Comparison of ENCODE assay signal across 24 cellular contexts in genomic region chr19:41434450-41434849, GRCh38. TPM values are rescaled to one million over a fixed set of nuclear protein-coding genes. Genes with fewer than 3 reads are reported as not detected.
DNase-seq lines count a peak whose midpoint lies in the region; TF ChIP-seq lines count a peak whose summit lies in the region.
"Had no signal": no experiment of that assay in that cellular context is flagged by ENCODE, and none has a peak within 500 bp of the region (broad histone marks: within the 10 kb centered on the region; RNA-seq: fewer than 3 reads in every experiment).

No MANE protein-coding gene starts in this region.

- peaks cover 3% of the 10 kb centered on the region; the same call in 1 of the 2 replicates for H3F3A ChIP-seq in PC-9 (ENCODE audit: insufficient read depth, low read depth)

- POLR2A ChIA-PET in PC-9 (lab: Charles Lee; ENCODE audit: unreplicated experiment): no interaction called here

- no peaks in the 10 kb centered on the region for H3K9me2 ChIP-seq in PC-9 (ENCODE audit: insufficient read depth)

- CTCF ChIA-PET in PC-9 (lab: Charles Lee): interaction anchor here (0.7 kb wide), 1 partner anchor 280 kb away, joined by 12 read pairs; no protein-coding TSS in a partner anchor

- H3K4me2 ChIP-seq in BLaER1 treated with 17β-estradiol and CSF1 and Interleukin-3, amounts not matched to agents 10 nM and 100 nM: peak overlapping the region in 10 of 11 experiments; percentile 24 to 72 (median 48); a peak in 16 of 22 replicates
- no peak overlapping the region for H3K4me2 ChIP-seq in PC-9
- H3K4me2 ChIP-seq: hepatocyte, KMS-11 had no signal

- peaks cover 31 to 65% (median 51%) of the 10 kb centered on the region in 10 experiments for H3K4me1 ChIP-seq in BLaER1 treated with 17β-estradiol and CSF1 and Interleukin-3, amounts not matched to agents 10 nM and 100 nM
- peaks cover 7% of the 10 kb centered on the region; the same call in 1 of the 2 replicates for H3K4me1 ChIP-seq in PC-9 (replicated peaks; ENCODE audit: insufficient read depth)

- peaks cover 0 to 21% (median 0%) of the 10 kb centered on the region in 11 experiments; a peak in 5 of 22 replicates for H4K20me1 ChIP-seq in BLaER1 treated with 17β-estradiol and CSF1 and Interleukin-3, amounts not matched to agents 10 nM and 100 nM
- H4K20me1 ChIP-seq in PC-9 (ENCODE audit: insufficient read depth): no peaks in the 10 kb centered on the region

- peak overlapping the region; percentile 29 for H3K27ac Mint-ChIP-seq in activated CD4-positive, alpha-beta T cell treated with anti-CD3 and anti-CD28 coated beads, Interleukin-2, amount 10 ng/mL, durations not matched to agents 24 days and 14 days
- peak overlapping the region; percentile 4 for H3K27ac Mint-ChIP-seq in activated T-helper 2 cell treated with anti-CD3 and anti-CD28 coated beads, Interferon-gamma antibody, Interleukin-2, Interleukin-4, amounts not matched to agents 10 μg/mL and 5 μg/mL and 100 μg/mL, durations not matched to agents 14 hours and 24 hours and 36 hours
- H3K27ac Mint-ChIP-seq: activated naive CD8-positive, alpha-beta T cell treated with anti-CD3 and anti-CD28 coated beads for 36 hours; HFFc6; T-helper 1 cell treated with Interleukin-12 subunit alpha and Interleukin-12 subunit beta and Interleukin-4 antibody, amounts not matched to agents 30 μg/mL and 1 μg/mL, for 36 hours had no signal

- peak overlapping the region in 4 of 11 experiments; percentile 3 to 44 (median 26); a peak in 2 of 22 replicates for H3K9ac ChIP-seq in BLaER1 treated with 17β-estradiol and CSF1 and Interleukin-3, amounts not matched to agents 10 nM and 100 nM
- H3K9ac ChIP-seq: KMS-11 had no signal

- intact Hi-C loops in activated CD4-positive, alpha-beta T cell treated with anti-CD3 and anti-CD28 coated beads, Interleukin-2, amount 10 ng/mL, durations not matched to agents 24 days and 14 days (cut with micrococcal nuclease): no loop called here
- intact Hi-C loops in activated T-helper 2 cell treated with anti-CD3 and anti-CD28 coated beads, Interferon-gamma antibody, Interleukin-2, Interleukin-4, amounts not matched to agents 10 μg/mL and 5 μg/mL and 100 μg/mL, durations not matched to agents 14 hours and 24 hours and 36 hours (cut with micrococcal nuclease): no loop called here
- intact Hi-C loops in PC-9 (cut with micrococcal nuclease; ENCODE audit: unreplicated experiment): loop anchor here (10.0 kb wide), 1 partner anchor 80 kb away; the partner anchor contains the start of gene TGFB1

- DNase-seq in activated CD4-positive, alpha-beta T cell treated with anti-CD3 and anti-CD28 coated beads, Interleukin-2, amount 10 ng/mL, durations not matched to agents 24 days and 14 days: no peak
- no peak for DNase-seq in activated CD4-positive, alpha-beta T cell treated with anti-CD3 and anti-CD28 coated beads, Interleukin-2, amount 50 U/mL, for 48 hours
- DNase-seq in activated T-helper 2 cell treated with anti-CD3 and anti-CD28 coated beads, Interferon-gamma antibody, Interleukin-2, Interleukin-4, amounts not matched to agents 10 μg/mL and 5 μg/mL and 100 μg/mL, durations not matched to agents 14 hours and 24 hours and 36 hours (ENCODE audit: low spot score): no peak
- DNase-seq in PC-9 (no peak), NCI-H226 (no peak)
- DNase-seq: activated naive CD8-positive, alpha-beta T cell treated with anti-CD3 and anti-CD28 coated beads for 36 hours; brain microvascular endothelial cell; dermis blood vessel endothelial cell; foreskin fibroblast; HFFc6; islet precursor cell; mammary epithelial cell; naive B cell; NCI-H526; ovary; SHP77 treated with DMSO at 0.1 percent for 48 hours; sigmoid colon; stimulated activated naive CD4-positive, alpha-beta T cell treated with Interleukin-2 at 50 U/mL for 16 hours had no signal

- no TSS peak for BruUV-seq in PC-9 (replicated peaks; lab: Mats Ljungman, UMichigan)

- H3K36me3 Mint-ChIP-seq in activated CD4-positive, alpha-beta T cell treated with anti-CD3 and anti-CD28 coated beads, Interleukin-2, amount 10 ng/mL, durations not matched to agents 24 days and 14 days (ENCODE audit: low read depth): peaks cover 26% of the 10 kb centered on the region
- peaks cover 43% of the 10 kb centered on the region for H3K36me3 Mint-ChIP-seq in activated T-helper 2 cell treated with anti-CD3 and anti-CD28 coated beads, Interferon-gamma antibody, Interleukin-2, Interleukin-4, amounts not matched to agents 10 μg/mL and 5 μg/mL and 100 μg/mL, durations not matched to agents 14 hours and 24 hours and 36 hours (ENCODE audit: low read depth)

- TF ChIP-seq CTCF in PC-9 (conservative IDR thresholded peaks at IDR 0.05): no peak

- H3K27me3 ChIP-seq in BLaER1 treated with 17β-estradiol and CSF1 and Interleukin-3, amounts not matched to agents 10 nM and 100 nM: no peaks in the 10 kb centered on the region
- H3K27me3 ChIP-seq in PC-9 (ENCODE audit: insufficient read depth, low read depth): no peaks in the 10 kb centered on the region
- H3K27me3 ChIP-seq: brain microvascular endothelial cell, hepatocyte, ovary, sigmoid colon, tibial nerve had no signal

- no peak overlapping the region for H2AFZ ChIP-seq in PC-9
- H2AFZ ChIP-seq: hepatocyte had no signal

- H3K9me3 Mint-ChIP-seq in activated CD4-positive, alpha-beta T cell treated with anti-CD3 and anti-CD28 coated beads, Interleukin-2, amount 10 ng/mL, durations not matched to agents 24 days and 14 days: no peaks in the 10 kb centered on the region
- H3K9me3 Mint-ChIP-seq in activated T-helper 2 cell treated with anti-CD3 and anti-CD28 coated beads, Interferon-gamma antibody, Interleukin-2, Interleukin-4, amounts not matched to agents 10 μg/mL and 5 μg/mL and 100 μg/mL, durations not matched to agents 14 hours and 24 hours and 36 hours: no peaks in the 10 kb centered on the region
- H3K9me3 Mint-ChIP-seq: activated naive CD8-positive, alpha-beta T cell treated with anti-CD3 and anti-CD28 coated beads for 36 hours; HFFc6; naive B cell; T-helper 1 cell treated with Interleukin-12 subunit alpha and Interleukin-12 subunit beta and Interleukin-4 antibody, amounts not matched to agents 30 μg/mL and 1 μg/mL, for 36 hours had no signal

- H3K27me3 Mint-ChIP-seq in activated CD4-positive, alpha-beta T cell treated with anti-CD3 and anti-CD28 coated beads, Interleukin-2, amount 10 ng/mL, durations not matched to agents 24 days and 14 days: no peaks in the 10 kb centered on the region
- H3K27me3 Mint-ChIP-seq in activated T-helper 2 cell treated with anti-CD3 and anti-CD28 coated beads, Interferon-gamma antibody, Interleukin-2, Interleukin-4, amounts not matched to agents 10 μg/mL and 5 μg/mL and 100 μg/mL, durations not matched to agents 14 hours and 24 hours and 36 hours (ENCODE audit: low read depth): no peaks in the 10 kb centered on the region
- H3K27me3 Mint-ChIP-seq: activated naive CD8-positive, alpha-beta T cell treated with anti-CD3 and anti-CD28 coated beads for 36 hours; naive B cell had no signal

- peaks cover 6% of the 10 kb centered on the region; the same call in 1 of the 2 replicates for H3K79me2 ChIP-seq in PC-9 (ENCODE audit: low read depth)

- H3K4me1 Mint-ChIP-seq in activated CD4-positive, alpha-beta T cell treated with anti-CD3 and anti-CD28 coated beads, Interleukin-2, amount 10 ng/mL, durations not matched to agents 24 days and 14 days: peaks cover 7% of the 10 kb centered on the region
- peaks cover 11% of the 10 kb centered on the region for H3K4me1 Mint-ChIP-seq in activated T-helper 2 cell treated with anti-CD3 and anti-CD28 coated beads, Interferon-gamma antibody, Interleukin-2, Interleukin-4, amounts not matched to agents 10 μg/mL and 5 μg/mL and 100 μg/mL, durations not matched to agents 14 hours and 24 hours and 36 hours (ENCODE audit: low read depth)

- no peaks in the 10 kb centered on the region for H3K9me3 ChIP-seq in BLaER1 treated with 17β-estradiol and CSF1 and Interleukin-3, amounts not matched to agents 10 nM and 100 nM (replicated peaks in 1 of 11)
- no peaks in the 10 kb centered on the region for H3K9me3 ChIP-seq in PC-9 (ENCODE audit: insufficient read depth, low read depth)
- H3K9me3 ChIP-seq: ovary, sigmoid colon, tibial nerve had no signal

- no peak overlapping the region for H3K4me3 Mint-ChIP-seq in activated CD4-positive, alpha-beta T cell treated with anti-CD3 and anti-CD28 coated beads, Interleukin-2, amount 10 ng/mL, durations not matched to agents 24 days and 14 days
- no peak overlapping the region for H3K4me3 Mint-ChIP-seq in activated T-helper 2 cell treated with anti-CD3 and anti-CD28 coated beads, Interferon-gamma antibody, Interleukin-2, Interleukin-4, amounts not matched to agents 10 μg/mL and 5 μg/mL and 100 μg/mL, durations not matched to agents 14 hours and 24 hours and 36 hours (ENCODE audit: low read depth)
- H3K4me3 Mint-ChIP-seq: activated naive CD8-positive, alpha-beta T cell treated with anti-CD3 and anti-CD28 coated beads for 36 hours; HFFc6; T-helper 1 cell treated with Interleukin-12 subunit alpha and Interleukin-12 subunit beta and Interleukin-4 antibody, amounts not matched to agents 30 μg/mL and 1 μg/mL, for 36 hours had no signal

- no peak overlapping the region for H3K4me3 ChIP-seq in BLaER1 treated with 17β-estradiol and CSF1 and Interleukin-3, amounts not matched to agents 10 nM and 100 nM
- H3K4me3 ChIP-seq in PC-9: no peak overlapping the region
- H3K4me3 ChIP-seq: hepatocyte, ovary, sigmoid colon, tibial nerve had no signal

- peaks cover 38 to 80% (median 49%) of the 10 kb centered on the region in 11 experiments for H3K36me3 ChIP-seq in BLaER1 treated with 17β-estradiol and CSF1 and Interleukin-3, amounts not matched to agents 10 nM and 100 nM
- no peaks in the 10 kb centered on the region for H3K36me3 ChIP-seq in PC-9 (ENCODE audit: low read depth)
- H3K36me3 ChIP-seq: ovary had no signal

- peak overlapping the region in 3 of 11 experiments; percentile 21 to 53 (median 37); a peak in 5 of 22 replicates for H3K27ac ChIP-seq in BLaER1 treated with 17β-estradiol and CSF1 and Interleukin-3, amounts not matched to agents 10 nM and 100 nM
- H3K27ac ChIP-seq in PC-9: no peak overlapping the region
- H3K27ac ChIP-seq: brain microvascular endothelial cell, C4-2B, hepatocyte, KMS-11, ovary, sigmoid colon, tibial nerve had no signal

RNA-seq across cellular contexts. Expression of gene DMAC2, which starts 5.3 kb away (rescaled TPM):
- total RNA-seq in activated CD4-positive, alpha-beta T cell treated with anti-CD3 and anti-CD28 coated beads, Interleukin-2, amount 10 ng/mL, durations not matched to agents 24 days and 14 days: 52.6 and 58.7 TPM in 2 replicates
- 58.3 and 60.8 TPM in 2 replicates for total RNA-seq in activated T-helper 2 cell treated with anti-CD3 and anti-CD28 coated beads, Interferon-gamma antibody, Interleukin-2, Interleukin-4, amounts not matched to agents 10 μg/mL and 5 μg/mL and 100 μg/mL, durations not matched to agents 14 hours and 24 hours and 36 hours
- 38.6 and 42.6 TPM in 2 replicates for total RNA-seq in PC-9 (2021)

RNA-seq across cellular contexts. Expression of gene B3GNT8, which starts 7.3 kb away (rescaled TPM):
- total RNA-seq in activated CD4-positive, alpha-beta T cell treated with anti-CD3 and anti-CD28 coated beads, Interleukin-2, amount 10 ng/mL, durations not matched to agents 24 days and 14 days: 0.37 and 0.83 TPM in 2 replicates
- total RNA-seq in activated T-helper 2 cell treated with anti-CD3 and anti-CD28 coated beads, Interferon-gamma antibody, Interleukin-2, Interleukin-4, amounts not matched to agents 10 μg/mL and 5 μg/mL and 100 μg/mL, durations not matched to agents 14 hours and 24 hours and 36 hours: 0.96 and 0.97 TPM in 2 replicates
- total RNA-seq in PC-9 (2021): 0.20 TPM in 1 of 2 replicates, not detected in the other

RNA-seq across cellular contexts. Expression of gene ERICH4, which starts 8.5 kb away (rescaled TPM):
- not detected in 2 replicates for total RNA-seq in activated CD4-positive, alpha-beta T cell treated with anti-CD3 and anti-CD28 coated beads, Interleukin-2, amount 10 ng/mL, durations not matched to agents 24 days and 14 days
- not detected in 2 replicates for total RNA-seq in activated T-helper 2 cell treated with anti-CD3 and anti-CD28 coated beads, Interferon-gamma antibody, Interleukin-2, Interleukin-4, amounts not matched to agents 10 μg/mL and 5 μg/mL and 100 μg/mL, durations not matched to agents 14 hours and 24 hours and 36 hours
- total RNA-seq in PC-9 (2021): not detected in 2 replicates
- total RNA-seq: activated naive CD8-positive, alpha-beta T cell treated with anti-CD3 and anti-CD28 coated beads for 36 hours; dermis blood vessel endothelial cell; HFFc6; mammary epithelial cell; ovary; sigmoid colon; tibial nerve had no signal

RNA-seq across cellular contexts. Expression of gene BCKDHA, which starts 36.8 kb away (rescaled TPM):
- total RNA-seq in activated CD4-positive, alpha-beta T cell treated with anti-CD3 and anti-CD28 coated beads, Interleukin-2, amount 10 ng/mL, durations not matched to agents 24 days and 14 days: 11.4 and 20.1 TPM in 2 replicates
- total RNA-seq in activated T-helper 2 cell treated with anti-CD3 and anti-CD28 coated beads, Interferon-gamma antibody, Interleukin-2, Interleukin-4, amounts not matched to agents 10 μg/mL and 5 μg/mL and 100 μg/mL, durations not matched to agents 14 hours and 24 hours and 36 hours: 18.9 and 20.5 TPM in 2 replicates
- 26.3 and 28.4 TPM in 2 replicates for total RNA-seq in PC-9 (2021)

RNA-seq across cellular contexts. Expression of gene EXOSC5, which starts 37.3 kb away (rescaled TPM):
- 65.8 and 69.2 TPM in 2 replicates for total RNA-seq in activated CD4-positive, alpha-beta T cell treated with anti-CD3 and anti-CD28 coated beads, Interleukin-2, amount 10 ng/mL, durations not matched to agents 24 days and 14 days
- 50.4 and 54.3 TPM in 2 replicates for total RNA-seq in activated T-helper 2 cell treated with anti-CD3 and anti-CD28 coated beads, Interferon-gamma antibody, Interleukin-2, Interleukin-4, amounts not matched to agents 10 μg/mL and 5 μg/mL and 100 μg/mL, durations not matched to agents 14 hours and 24 hours and 36 hours
- 37.7 and 43.7 TPM in 2 replicates for total RNA-seq in PC-9 (2021)
